1 cellular context compared by ENCODE assay signal in the genomic region with DNA sequence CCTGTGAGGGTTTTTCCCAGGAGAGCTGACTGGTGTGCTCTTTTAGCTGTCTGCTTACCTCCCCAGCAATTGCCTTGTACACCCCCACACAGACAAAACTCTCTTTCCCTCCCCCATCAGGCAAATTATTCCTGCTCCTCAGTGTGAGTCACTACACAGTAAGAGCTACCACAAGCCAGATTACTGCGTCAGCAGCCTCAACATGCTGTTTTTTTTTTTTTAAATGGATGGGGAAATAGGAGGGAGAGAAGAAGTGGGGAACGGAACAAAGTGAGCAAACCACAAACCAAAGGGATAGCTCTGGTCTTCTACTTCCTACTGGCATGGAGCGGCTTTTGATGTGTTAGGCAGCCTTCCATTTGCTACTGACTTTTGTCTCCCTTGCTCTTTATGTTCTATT.
TF ChIP-seq lines count a peak whose summit lies in the region.

No MANE protein-coding gene starts in this region.

TF ChIP-seq in K562, 482 proteins besides CTCF, POLR2A, EP300 and RAD21 (continued from another document):
- TF ChIP-seq, protein P1, sequence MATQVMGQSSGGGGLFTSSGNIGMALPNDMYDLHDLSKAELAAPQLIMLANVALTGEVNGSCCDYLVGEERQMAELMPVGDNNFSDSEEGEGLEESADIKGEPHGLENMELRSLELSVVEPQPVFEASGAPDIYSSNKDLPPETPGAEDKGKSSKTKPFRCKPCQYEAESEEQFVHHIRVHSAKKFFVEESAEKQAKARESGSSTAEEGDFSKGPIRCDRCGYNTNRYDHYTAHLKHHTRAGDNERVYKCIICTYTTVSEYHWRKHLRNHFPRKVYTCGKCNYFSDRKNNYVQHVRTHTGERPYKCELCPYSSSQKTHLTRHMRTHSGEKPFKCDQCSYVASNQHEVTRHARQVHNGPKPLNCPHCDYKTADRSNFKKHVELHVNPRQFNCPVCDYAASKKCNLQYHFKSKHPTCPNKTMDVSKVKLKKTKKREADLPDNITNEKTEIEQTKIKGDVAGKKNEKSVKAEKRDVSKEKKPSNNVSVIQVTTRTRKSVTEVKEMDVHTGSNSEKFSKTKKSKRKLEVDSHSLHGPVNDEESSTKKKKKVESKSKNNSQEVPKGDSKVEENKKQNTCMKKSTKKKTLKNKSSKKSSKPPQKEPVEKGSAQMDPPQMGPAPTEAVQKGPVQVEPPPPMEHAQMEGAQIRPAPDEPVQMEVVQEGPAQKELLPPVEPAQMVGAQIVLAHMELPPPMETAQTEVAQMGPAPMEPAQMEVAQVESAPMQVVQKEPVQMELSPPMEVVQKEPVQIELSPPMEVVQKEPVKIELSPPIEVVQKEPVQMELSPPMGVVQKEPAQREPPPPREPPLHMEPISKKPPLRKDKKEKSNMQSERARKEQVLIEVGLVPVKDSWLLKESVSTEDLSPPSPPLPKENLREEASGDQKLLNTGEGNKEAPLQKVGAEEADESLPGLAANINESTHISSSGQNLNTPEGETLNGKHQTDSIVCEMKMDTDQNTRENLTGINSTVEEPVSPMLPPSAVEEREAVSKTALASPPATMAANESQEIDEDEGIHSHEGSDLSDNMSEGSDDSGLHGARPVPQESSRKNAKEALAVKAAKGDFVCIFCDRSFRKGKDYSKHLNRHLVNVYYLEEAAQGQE (CRISPR knock-in tag; IDR thresholded peaks at IDR 0.05; ENCODE audit: low read depth) = no peak
- TF ChIP-seq KAT8 (IDR thresholded peaks at IDR 0.05; ENCODE audit: low read depth) (no peak), MAZ (CRISPR knock-in tag; conservative IDR thresholded peaks at IDR 0.05 in 1 of 2, IDR thresholded peaks at IDR 0.05 in 1 of 2) (no peak), HDGF (IDR thresholded peaks at IDR 0.05) (no peak), ZNF408 (CRISPR knock-in tag; IDR thresholded peaks at IDR 0.05; ENCODE audit: low read depth) (no peak), HDAC8 (tag; IDR thresholded peaks at IDR 0.05) (no peak), LCOR (CRISPR knock-in tag; IDR thresholded peaks at IDR 0.05) (no peak; the same call in 1 of the 2 replicates), PTTG1 (tag; IDR thresholded peaks at IDR 0.05; ENCODE audit: low read depth) (no peak), MTF1 (CRISPR knock-in tag; IDR thresholded peaks at IDR 0.05; ENCODE audit: borderline replicate concordance) (no peak), SPI1 (IDR thresholded peaks at IDR 0.05; ENCODE audit: borderline replicate concordance, low read depth, low read length) (0 out of 2 replicates have a peak, but pooled peaks have one; percentile 13), LEF1 (IDR thresholded peaks at IDR 0.05) (peak; percentile 84), NFIX (CRISPR knock-in tag; IDR thresholded peaks at IDR 0.05; ENCODE audit: low read depth) (no peak), DPF2 (IDR thresholded peaks at IDR 0.05) (peak; percentile 70), ZNF347 (CRISPR knock-in tag; IDR thresholded peaks at IDR 0.05; ENCODE audit: low read depth) (no peak), ARHGAP35 (IDR thresholded peaks at IDR 0.05; ENCODE audit: partially characterized antibody) (no peak), MXI1 (IDR thresholded peaks at IDR 0.05; ENCODE audit: low read depth, low read length) (no peak), SMAD3 (CRISPR knock-in tag; conservative IDR thresholded peaks at IDR 0.05) (no peak), ZNF3 (CRISPR knock-in tag; IDR thresholded peaks at IDR 0.05) (no peak), CHD1 (IDR thresholded peaks at IDR 0.05; ENCODE audit: low read length) (no peak), SAFB (IDR thresholded peaks at IDR 0.05; ENCODE audit: borderline replicate concordance, low read depth, low read length) (no peak), IRF2 (CRISPR knock-in tag; IDR thresholded peaks at IDR 0.05) (no peak), XRCC3 (IDR thresholded peaks at IDR 0.05) (no peak), DIDO1 (tag; IDR thresholded peaks at IDR 0.05; ENCODE audit: low read depth) (no peak), ATF1 (CRISPR knock-in tag; IDR thresholded peaks at IDR 0.05) (no peak), ATF1 (tag; IDR thresholded peaks at IDR 0.05) (peak; percentile 72), ZNF274 (IDR thresholded peaks at IDR 0.05; ENCODE audit: borderline replicate concordance, low read depth, low read length) (no peak), ZNF384 (IDR thresholded peaks at IDR 0.05; ENCODE audit: low read depth, low read length) (peak; percentile 97), EHMT2 (IDR thresholded peaks at IDR 0.05) (0 out of 2 replicates have a peak, but pooled peaks have one; percentile 21), ZNF644 (tag; IDR thresholded peaks at IDR 0.05; ENCODE audit: low read depth) (no peak), COPS2 (conservative IDR thresholded peaks at IDR 0.05) (no peak)
- TF ChIP-seq, protein P2, sequence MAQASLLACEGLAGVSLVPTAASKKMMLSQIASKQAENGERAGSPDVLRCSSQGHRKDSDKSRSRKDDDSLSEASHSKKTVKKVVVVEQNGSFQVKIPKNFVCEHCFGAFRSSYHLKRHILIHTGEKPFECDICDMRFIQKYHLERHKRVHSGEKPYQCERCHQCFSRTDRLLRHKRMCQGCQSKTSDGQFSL (CRISPR knock-in tag; IDR thresholded peaks at IDR 0.05) = peak; percentile 86
- TF ChIP-seq, protein P2 (tag; IDR thresholded peaks at IDR 0.05) = no peak
- TF ChIP-seq, protein P3, sequence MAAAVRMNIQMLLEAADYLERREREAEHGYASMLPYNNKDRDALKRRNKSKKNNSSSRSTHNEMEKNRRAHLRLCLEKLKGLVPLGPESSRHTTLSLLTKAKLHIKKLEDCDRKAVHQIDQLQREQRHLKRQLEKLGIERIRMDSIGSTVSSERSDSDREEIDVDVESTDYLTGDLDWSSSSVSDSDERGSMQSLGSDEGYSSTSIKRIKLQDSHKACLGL (CRISPR knock-in tag; IDR thresholded peaks at IDR 0.05; ENCODE audit: borderline replicate concordance, poor library complexity, severe bottlenecking) = no peak
- TF ChIP-seq, protein P4, sequence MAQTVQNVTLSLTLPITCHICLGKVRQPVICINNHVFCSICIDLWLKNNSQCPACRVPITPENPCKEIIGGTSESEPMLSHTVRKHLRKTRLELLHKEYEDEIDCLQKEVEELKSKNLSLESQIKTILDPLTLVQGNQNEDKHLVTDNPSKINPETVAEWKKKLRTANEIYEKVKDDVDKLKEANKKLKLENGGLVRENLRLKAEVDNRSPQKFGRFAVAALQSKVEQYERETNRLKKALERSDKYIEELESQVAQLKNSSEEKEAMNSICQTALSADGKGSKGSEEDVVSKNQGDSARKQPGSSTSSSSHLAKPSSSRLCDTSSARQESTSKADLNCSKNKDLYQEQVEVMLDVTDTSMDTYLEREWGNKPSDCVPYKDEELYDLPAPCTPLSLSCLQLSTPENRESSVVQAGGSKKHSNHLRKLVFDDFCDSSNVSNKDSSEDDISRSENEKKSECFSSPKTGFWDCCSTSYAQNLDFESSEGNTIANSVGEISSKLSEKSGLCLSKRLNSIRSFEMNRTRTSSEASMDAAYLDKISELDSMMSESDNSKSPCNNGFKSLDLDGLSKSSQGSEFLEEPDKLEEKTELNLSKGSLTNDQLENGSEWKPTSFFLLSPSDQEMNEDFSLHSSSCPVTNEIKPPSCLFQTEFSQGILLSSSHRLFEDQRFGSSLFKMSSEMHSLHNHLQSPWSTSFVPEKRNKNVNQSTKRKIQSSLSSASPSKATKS (CRISPR knock-in tag; IDR thresholded peaks at IDR 0.05) = no peak
- TF ChIP-seq, protein P5, sequence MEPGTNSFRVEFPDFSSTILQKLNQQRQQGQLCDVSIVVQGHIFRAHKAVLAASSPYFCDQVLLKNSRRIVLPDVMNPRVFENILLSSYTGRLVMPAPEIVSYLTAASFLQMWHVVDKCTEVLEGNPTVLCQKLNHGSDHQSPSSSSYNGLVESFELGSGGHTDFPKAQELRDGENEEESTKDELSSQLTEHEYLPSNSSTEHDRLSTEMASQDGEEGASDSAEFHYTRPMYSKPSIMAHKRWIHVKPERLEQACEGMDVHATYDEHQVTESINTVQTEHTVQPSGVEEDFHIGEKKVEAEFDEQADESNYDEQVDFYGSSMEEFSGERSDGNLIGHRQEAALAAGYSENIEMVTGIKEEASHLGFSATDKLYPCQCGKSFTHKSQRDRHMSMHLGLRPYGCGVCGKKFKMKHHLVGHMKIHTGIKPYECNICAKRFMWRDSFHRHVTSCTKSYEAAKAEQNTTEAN (CRISPR knock-in tag; IDR thresholded peaks at IDR 0.05) = no peak
- TF ChIP-seq, protein P6, sequence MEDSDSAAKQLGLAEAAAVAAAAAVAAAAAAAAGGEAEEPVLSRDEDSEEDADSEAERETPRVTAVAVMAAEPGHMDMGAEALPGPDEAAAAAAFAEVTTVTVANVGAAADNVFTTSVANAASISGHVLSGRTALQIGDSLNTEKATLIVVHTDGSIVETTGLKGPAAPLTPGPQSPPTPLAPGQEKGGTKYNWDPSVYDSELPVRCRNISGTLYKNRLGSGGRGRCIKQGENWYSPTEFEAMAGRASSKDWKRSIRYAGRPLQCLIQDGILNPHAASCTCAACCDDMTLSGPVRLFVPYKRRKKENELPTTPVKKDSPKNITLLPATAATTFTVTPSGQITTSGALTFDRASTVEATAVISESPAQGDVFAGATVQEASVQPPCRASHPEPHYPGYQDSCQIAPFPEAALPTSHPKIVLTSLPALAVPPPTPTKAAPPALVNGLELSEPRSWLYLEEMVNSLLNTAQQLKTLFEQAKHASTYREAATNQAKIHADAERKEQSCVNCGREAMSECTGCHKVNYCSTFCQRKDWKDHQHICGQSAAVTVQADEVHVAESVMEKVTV (CRISPR knock-in tag; IDR thresholded peaks at IDR 0.05) = no peak
- TF ChIP-seq, protein P7, sequence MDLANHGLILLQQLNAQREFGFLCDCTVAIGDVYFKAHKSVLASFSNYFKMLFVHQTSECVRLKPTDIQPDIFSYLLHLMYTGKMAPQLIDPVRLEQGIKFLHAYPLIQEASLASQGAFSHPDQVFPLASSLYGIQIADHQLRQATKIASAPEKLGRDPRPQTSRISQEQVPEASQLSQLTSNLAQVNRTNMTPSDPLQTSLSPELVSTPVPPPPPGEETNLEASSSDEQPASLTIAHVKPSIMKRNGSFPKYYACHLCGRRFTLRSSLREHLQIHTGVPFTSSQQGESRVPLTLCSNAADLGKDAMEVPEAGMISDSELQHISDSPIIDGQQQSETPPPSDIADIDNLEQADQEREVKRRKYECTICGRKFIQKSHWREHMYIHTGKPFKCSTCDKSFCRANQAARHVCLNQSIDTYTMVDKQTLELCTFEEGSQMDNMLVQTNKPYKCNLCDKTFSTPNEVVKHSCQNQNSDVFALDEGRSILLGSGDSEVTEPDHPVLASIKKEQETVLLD (IDR thresholded peaks at IDR 0.05) = no peak
- TF ChIP-seq, protein P8, sequence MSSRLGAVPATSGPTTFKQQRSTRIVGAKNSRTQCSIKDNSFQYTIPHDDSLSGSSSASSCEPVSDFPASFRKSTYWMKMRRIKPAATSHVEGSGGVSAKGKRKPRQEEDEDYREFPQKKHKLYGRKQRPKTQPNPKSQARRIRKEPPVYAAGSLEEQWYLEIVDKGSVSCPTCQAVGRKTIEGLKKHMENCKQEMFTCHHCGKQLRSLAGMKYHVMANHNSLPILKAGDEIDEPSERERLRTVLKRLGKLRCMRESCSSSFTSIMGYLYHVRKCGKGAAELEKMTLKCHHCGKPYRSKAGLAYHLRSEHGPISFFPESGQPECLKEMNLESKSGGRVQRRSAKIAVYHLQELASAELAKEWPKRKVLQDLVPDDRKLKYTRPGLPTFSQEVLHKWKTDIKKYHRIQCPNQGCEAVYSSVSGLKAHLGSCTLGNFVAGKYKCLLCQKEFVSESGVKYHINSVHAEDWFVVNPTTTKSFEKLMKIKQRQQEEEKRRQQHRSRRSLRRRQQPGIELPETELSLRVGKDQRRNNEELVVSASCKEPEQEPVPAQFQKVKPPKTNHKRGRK (tag; IDR thresholded peaks at IDR 0.05) = no peak
